Comparison of ENCODE assay signal across 1 cellular context in the genomic region with DNA sequence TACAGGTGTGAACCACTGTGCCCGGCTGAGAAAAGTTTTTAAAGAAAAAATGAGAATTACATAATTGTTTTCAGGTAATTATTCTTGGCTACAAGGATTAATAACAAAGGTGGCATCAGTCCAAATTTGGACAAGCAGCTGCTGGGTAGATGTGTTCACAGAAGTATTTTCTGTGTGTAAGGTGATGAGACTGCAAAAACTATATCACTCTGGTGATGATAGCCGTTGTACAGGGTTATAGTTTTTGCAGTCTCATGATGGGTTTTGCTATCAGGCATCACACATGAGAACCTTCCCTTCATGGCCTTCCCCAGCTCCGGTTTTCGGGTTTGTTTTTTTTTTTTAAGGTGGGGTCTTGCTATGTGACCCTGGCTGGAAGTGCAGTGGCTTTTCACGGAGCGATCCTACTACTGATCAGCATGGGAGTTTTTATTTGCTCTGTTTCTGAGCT.
TF ChIP-seq lines count a peak whose summit lies in the region.

No MANE protein-coding gene starts in this region.

TF ChIP-seq in K562, 482 proteins besides CTCF, POLR2A, EP300 and RAD21 (continued from another document and continues in another):
- TF ChIP-seq FOXK1 (CRISPR knock-in tag; IDR thresholded peaks at IDR 0.05; ENCODE audit: borderline replicate concordance), result no peak
- TF ChIP-seq TAL1 (IDR thresholded peaks at IDR 0.05), result peak; percentile 80
- TF ChIP-seq CREM (IDR thresholded peaks at IDR 0.05; ENCODE audit: low read depth), result peak; percentile 36; the same call in 1 of the 2 replicates
- no peak for TF ChIP-seq XRCC3 (IDR thresholded peaks at IDR 0.05)
- TF ChIP-seq RFX7 (CRISPR knock-in tag; IDR thresholded peaks at IDR 0.05), result no peak
- TF ChIP-seq SMARCA5 (IDR thresholded peaks at IDR 0.05), result peak; percentile 12; the same call in 1 of the 2 replicates
- TF ChIP-seq NFXL1 (CRISPR knock-in tag; IDR thresholded peaks at IDR 0.05), result no peak
- no peak for TF ChIP-seq ZNF184 (CRISPR knock-in tag; IDR thresholded peaks at IDR 0.05)
- TF ChIP-seq, protein P1, sequence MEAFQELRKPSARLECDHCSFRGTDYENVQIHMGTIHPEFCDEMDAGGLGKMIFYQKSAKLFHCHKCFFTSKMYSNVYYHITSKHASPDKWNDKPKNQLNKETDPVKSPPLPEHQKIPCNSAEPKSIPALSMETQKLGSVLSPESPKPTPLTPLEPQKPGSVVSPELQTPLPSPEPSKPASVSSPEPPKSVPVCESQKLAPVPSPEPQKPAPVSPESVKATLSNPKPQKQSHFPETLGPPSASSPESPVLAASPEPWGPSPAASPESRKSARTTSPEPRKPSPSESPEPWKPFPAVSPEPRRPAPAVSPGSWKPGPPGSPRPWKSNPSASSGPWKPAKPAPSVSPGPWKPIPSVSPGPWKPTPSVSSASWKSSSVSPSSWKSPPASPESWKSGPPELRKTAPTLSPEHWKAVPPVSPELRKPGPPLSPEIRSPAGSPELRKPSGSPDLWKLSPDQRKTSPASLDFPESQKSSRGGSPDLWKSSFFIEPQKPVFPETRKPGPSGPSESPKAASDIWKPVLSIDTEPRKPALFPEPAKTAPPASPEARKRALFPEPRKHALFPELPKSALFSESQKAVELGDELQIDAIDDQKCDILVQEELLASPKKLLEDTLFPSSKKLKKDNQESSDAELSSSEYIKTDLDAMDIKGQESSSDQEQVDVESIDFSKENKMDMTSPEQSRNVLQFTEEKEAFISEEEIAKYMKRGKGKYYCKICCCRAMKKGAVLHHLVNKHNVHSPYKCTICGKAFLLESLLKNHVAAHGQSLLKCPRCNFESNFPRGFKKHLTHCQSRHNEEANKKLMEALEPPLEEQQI (IDR thresholded peaks at IDR 0.05), result no peak
- TF ChIP-seq U2AF2 (optimal IDR thresholded peaks at IDR 0.05; ENCODE audit: low read depth, low read length), result no peak
- TF ChIP-seq SRF (CRISPR knock-in tag; IDR thresholded peaks at IDR 0.05), result peak in 1 of 2 experiments; percentile 69; a peak in 2 of 4 replicates
- TF ChIP-seq, protein P2, sequence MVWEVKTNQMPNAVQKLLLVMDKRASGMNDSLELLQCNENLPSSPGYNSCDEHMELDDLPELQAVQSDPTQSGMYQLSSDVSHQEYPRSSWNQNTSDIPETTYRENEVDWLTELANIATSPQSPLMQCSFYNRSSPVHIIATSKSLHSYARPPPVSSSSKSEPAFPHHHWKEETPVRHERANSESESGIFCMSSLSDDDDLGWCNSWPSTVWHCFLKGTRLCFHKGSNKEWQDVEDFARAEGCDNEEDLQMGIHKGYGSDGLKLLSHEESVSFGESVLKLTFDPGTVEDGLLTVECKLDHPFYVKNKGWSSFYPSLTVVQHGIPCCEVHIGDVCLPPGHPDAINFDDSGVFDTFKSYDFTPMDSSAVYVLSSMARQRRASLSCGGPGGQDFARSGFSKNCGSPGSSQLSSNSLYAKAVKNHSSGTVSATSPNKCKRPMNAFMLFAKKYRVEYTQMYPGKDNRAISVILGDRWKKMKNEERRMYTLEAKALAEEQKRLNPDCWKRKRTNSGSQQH (CRISPR knock-in tag; IDR thresholded peaks at IDR 0.05), result no peak
- TF ChIP-seq, protein P3, sequence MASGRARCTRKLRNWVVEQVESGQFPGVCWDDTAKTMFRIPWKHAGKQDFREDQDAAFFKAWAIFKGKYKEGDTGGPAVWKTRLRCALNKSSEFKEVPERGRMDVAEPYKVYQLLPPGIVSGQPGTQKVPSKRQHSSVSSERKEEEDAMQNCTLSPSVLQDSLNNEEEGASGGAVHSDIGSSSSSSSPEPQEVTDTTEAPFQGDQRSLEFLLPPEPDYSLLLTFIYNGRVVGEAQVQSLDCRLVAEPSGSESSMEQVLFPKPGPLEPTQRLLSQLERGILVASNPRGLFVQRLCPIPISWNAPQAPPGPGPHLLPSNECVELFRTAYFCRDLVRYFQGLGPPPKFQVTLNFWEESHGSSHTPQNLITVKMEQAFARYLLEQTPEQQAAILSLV (tag; IDR thresholded peaks at IDR 0.05), result no peak
- TF ChIP-seq, protein P4, sequence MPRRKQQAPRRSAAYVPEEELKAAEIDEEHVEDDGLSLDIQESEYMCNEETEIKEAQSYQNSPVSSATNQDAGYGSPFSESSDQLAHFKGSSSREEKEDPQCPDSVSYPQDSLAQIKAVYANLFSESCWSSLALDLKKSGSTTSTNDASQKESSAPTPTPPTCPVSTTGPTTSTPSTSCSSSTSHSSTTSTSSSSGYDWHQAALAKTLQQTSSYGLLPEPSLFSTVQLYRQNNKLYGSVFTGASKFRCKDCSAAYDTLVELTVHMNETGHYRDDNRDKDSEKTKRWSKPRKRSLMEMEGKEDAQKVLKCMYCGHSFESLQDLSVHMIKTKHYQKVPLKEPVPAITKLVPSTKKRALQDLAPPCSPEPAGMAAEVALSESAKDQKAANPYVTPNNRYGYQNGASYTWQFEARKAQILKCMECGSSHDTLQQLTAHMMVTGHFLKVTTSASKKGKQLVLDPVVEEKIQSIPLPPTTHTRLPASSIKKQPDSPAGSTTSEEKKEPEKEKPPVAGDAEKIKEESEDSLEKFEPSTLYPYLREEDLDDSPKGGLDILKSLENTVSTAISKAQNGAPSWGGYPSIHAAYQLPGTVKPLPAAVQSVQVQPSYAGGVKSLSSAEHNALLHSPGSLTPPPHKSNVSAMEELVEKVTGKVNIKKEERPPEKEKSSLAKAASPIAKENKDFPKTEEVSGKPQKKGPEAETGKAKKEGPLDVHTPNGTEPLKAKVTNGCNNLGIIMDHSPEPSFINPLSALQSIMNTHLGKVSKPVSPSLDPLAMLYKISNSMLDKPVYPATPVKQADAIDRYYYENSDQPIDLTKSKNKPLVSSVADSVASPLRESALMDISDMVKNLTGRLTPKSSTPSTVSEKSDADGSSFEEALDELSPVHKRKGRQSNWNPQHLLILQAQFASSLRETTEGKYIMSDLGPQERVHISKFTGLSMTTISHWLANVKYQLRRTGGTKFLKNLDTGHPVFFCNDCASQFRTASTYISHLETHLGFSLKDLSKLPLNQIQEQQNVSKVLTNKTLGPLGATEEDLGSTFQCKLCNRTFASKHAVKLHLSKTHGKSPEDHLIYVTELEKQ (CRISPR knock-in tag; IDR thresholded peaks at IDR 0.05), result no peak
- TF ChIP-seq STAT5B (CRISPR knock-in tag; IDR thresholded peaks at IDR 0.05), result no peak
- TF ChIP-seq MIER1 (IDR thresholded peaks at IDR 0.05; ENCODE audit: low read depth), result no peak
- TF ChIP-seq, protein P5, sequence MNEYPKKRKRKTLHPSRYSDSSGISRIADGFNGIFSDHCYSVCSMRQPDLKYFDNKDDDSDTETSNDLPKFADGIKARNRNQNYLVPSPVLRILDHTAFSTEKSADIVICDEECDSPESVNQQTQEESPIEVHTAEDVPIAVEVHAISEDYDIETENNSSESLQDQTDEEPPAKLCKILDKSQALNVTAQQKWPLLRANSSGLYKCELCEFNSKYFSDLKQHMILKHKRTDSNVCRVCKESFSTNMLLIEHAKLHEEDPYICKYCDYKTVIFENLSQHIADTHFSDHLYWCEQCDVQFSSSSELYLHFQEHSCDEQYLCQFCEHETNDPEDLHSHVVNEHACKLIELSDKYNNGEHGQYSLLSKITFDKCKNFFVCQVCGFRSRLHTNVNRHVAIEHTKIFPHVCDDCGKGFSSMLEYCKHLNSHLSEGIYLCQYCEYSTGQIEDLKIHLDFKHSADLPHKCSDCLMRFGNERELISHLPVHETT (CRISPR knock-in tag; conservative IDR thresholded peaks at IDR 0.05 in 1 of 2, IDR thresholded peaks at IDR 0.05 in 1 of 2), result 0 out of 4 replicates have a peak, but pooled peaks of 1 of the 2 experiments have one; percentile 73
- TF ChIP-seq WHSC1 (IDR thresholded peaks at IDR 0.05; ENCODE audit: low read length), result no peak
- TF ChIP-seq, protein P6, sequence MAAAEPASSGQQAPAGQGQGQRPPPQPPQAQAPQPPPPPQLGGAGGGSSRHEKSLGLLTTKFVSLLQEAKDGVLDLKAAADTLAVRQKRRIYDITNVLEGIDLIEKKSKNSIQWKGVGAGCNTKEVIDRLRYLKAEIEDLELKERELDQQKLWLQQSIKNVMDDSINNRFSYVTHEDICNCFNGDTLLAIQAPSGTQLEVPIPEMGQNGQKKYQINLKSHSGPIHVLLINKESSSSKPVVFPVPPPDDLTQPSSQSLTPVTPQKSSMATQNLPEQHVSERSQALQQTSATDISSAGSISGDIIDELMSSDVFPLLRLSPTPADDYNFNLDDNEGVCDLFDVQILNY (CRISPR knock-in tag; IDR thresholded peaks at IDR 0.05), result no peak
- TF ChIP-seq, protein P7, sequence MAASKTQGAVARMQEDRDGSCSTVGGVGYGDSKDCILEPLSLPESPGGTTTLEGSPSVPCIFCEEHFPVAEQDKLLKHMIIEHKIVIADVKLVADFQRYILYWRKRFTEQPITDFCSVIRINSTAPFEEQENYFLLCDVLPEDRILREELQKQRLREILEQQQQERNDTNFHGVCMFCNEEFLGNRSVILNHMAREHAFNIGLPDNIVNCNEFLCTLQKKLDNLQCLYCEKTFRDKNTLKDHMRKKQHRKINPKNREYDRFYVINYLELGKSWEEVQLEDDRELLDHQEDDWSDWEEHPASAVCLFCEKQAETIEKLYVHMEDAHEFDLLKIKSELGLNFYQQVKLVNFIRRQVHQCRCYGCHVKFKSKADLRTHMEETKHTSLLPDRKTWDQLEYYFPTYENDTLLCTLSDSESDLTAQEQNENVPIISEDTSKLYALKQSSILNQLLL (CRISPR knock-in tag; IDR thresholded peaks at IDR 0.05; ENCODE audit: borderline replicate concordance), result no peak
- TF ChIP-seq ZNF431 (CRISPR knock-in tag; IDR thresholded peaks at IDR 0.05), result no peak
- TF ChIP-seq ZNF124 (CRISPR knock-in tag; IDR thresholded peaks at IDR 0.05), result no peak
- TF ChIP-seq CAMTA2 (CRISPR knock-in tag; conservative IDR thresholded peaks at IDR 0.05), result no peak
- peak; percentile 96 for TF ChIP-seq MAFG (tag; conservative IDR thresholded peaks at IDR 0.05)
- TF ChIP-seq, protein P8, sequence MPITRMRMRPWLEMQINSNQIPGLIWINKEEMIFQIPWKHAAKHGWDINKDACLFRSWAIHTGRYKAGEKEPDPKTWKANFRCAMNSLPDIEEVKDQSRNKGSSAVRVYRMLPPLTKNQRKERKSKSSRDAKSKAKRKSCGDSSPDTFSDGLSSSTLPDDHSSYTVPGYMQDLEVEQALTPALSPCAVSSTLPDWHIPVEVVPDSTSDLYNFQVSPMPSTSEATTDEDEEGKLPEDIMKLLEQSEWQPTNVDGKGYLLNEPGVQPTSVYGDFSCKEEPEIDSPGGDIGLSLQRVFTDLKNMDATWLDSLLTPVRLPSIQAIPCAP (CRISPR knock-in tag; IDR thresholded peaks at IDR 0.05; ENCODE audit: borderline replicate concordance), result no peak
- peak; percentile 32; the same call in 1 of the 2 replicates for TF ChIP-seq L3MBTL2 (IDR thresholded peaks at IDR 0.05)
- TF ChIP-seq SMAD1 (IDR thresholded peaks at IDR 0.05; ENCODE audit: low read depth, low read length, partially characterized antibody), result no peak
- TF ChIP-seq NFATC3 (IDR thresholded peaks at IDR 0.05), result peak; percentile 16; the same call in 1 of the 2 replicates
- no peak for TF ChIP-seq ETV5 (CRISPR knock-in tag; IDR thresholded peaks at IDR 0.05; ENCODE audit: low read depth)
- no peak for TF ChIP-seq CREBBP (IDR thresholded peaks at IDR 0.05; ENCODE audit: low read depth, low read length)
- TF ChIP-seq PTTG1 (tag; IDR thresholded peaks at IDR 0.05; ENCODE audit: low read depth), result no peak
- TF ChIP-seq ZSCAN29 (IDR thresholded peaks at IDR 0.05), result no peak
- no peak for TF ChIP-seq KLF10 (CRISPR knock-in tag; IDR thresholded peaks at IDR 0.05)
- TF ChIP-seq CCAR2 (IDR thresholded peaks at IDR 0.05; ENCODE audit: low read depth, low read length), result no peak
- TF ChIP-seq NR1H2 (CRISPR knock-in tag; IDR thresholded peaks at IDR 0.05), result no peak
- no peak for TF ChIP-seq PHF8 (IDR thresholded peaks at IDR 0.05; ENCODE audit: borderline replicate concordance, low read length)
- TF ChIP-seq, protein P9, sequence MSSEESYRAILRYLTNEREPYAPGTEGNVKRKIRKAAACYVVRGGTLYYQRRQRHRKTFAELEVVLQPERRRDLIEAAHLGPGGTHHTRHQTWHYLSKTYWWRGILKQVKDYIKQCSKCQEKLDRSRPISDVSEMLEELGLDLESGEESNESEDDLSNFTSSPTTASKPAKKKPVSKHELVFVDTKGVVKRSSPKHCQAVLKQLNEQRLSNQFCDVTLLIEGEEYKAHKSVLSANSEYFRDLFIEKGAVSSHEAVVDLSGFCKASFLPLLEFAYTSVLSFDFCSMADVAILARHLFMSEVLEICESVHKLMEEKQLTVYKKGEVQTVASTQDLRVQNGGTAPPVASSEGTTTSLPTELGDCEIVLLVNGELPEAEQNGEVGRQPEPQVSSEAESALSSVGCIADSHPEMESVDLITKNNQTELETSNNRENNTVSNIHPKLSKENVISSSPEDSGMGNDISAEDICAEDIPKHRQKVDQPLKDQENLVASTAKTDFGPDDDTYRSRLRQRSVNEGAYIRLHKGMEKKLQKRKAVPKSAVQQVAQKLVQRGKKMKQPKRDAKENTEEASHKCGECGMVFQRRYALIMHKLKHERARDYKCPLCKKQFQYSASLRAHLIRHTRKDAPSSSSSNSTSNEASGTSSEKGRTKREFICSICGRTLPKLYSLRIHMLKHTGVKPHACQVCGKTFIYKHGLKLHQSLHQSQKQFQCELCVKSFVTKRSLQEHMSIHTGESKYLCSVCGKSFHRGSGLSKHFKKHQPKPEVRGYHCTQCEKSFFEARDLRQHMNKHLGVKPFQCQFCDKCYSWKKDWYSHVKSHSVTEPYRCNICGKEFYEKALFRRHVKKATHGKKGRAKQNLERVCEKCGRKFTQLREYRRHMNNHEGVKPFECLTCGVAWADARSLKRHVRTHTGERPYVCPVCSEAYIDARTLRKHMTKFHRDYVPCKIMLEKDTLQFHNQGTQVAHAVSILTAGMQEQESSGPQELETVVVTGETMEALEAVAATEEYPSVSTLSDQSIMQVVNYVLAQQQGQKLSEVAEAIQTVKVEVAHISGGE (CRISPR knock-in tag; IDR thresholded peaks at IDR 0.05), result peak in 1 of 3 experiments; percentile 38; a peak in 1 of 6 replicates
- peak; percentile 91 for TF ChIP-seq CBFA2T3 (IDR thresholded peaks at IDR 0.05)
- TF ChIP-seq, protein P10, sequence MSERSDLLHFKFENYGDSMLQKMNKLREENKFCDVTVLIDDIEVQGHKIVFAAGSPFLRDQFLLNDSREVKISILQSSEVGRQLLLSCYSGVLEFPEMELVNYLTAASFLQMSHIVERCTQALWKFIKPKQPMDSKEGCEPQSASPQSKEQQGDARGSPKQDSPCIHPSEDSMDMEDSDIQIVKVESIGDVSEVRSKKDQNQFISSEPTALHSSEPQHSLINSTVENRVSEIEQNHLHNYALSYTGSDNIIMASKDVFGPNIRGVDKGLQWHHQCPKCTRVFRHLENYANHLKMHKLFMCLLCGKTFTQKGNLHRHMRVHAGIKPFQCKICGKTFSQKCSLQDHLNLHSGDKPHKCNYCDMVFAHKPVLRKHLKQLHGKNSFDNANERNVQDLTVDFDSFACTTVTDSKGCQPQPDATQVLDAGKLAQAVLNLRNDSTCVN (CRISPR knock-in tag; IDR thresholded peaks at IDR 0.05), result no peak
- TF ChIP-seq KLF6 (CRISPR knock-in tag; IDR thresholded peaks at IDR 0.05; ENCODE audit: borderline replicate concordance), result no peak
- TF ChIP-seq MCM5 (IDR thresholded peaks at IDR 0.05; ENCODE audit: low read depth), result no peak
- no peak for TF ChIP-seq SRSF1 (IDR thresholded peaks at IDR 0.05; ENCODE audit: low read depth, low read length)
- TF ChIP-seq LEF1 (IDR thresholded peaks at IDR 0.05), result peak; percentile 59; the same call in 1 of the 2 replicates
- TF ChIP-seq HDGF (IDR thresholded peaks at IDR 0.05), result no peak
- no peak for TF ChIP-seq ZNF77 (CRISPR knock-in tag; IDR thresholded peaks at IDR 0.05)
- TF ChIP-seq TBL1XR1 (IDR thresholded peaks at IDR 0.05; ENCODE audit: low read length in 2 of 2), result peak; percentile 27 to 73; a peak in 2 of 4 replicates
- TF ChIP-seq MECOM (CRISPR knock-in tag; IDR thresholded peaks at IDR 0.05), result 0 out of 2 replicates have a peak, but pooled peaks have one; percentile 10
- peak; percentile 47; the same call in 1 of the 2 replicates for TF ChIP-seq ZNF644 (tag; IDR thresholded peaks at IDR 0.05; ENCODE audit: low read depth)
- TF ChIP-seq ZEB2 (IDR thresholded peaks at IDR 0.05), result peak; percentile 77
- TF ChIP-seq FOXM1 (IDR thresholded peaks at IDR 0.05; ENCODE audit: low read depth), result peak; percentile 25; the same call in 1 of the 2 replicates
- no peak for TF ChIP-seq FOXM1 (CRISPR knock-in tag; IDR thresholded peaks at IDR 0.05; ENCODE audit: low read depth)
